ENCODE assay signal across 25 cellular contexts in genomic region chr16:58656872-58657271, GRCh38.
"Had no signal": no experiment of that assay in that cellular context is flagged by ENCODE, and none has a peak within 500 bp of the region (broad histone marks: within the 10 kb centered on the region; RNA-seq: fewer than 3 reads in every experiment).

No MANE protein-coding gene starts in this region.

- H3K27ac Mint-ChIP-seq: immature natural killer cell; natural killer cell; nephron progenitor cell; neural progenitor cell; stimulated activated effector memory CD8-positive, alpha-beta T cell treated with anti-CD3 and anti-CD28 coated beads, Interleukin-12 subunit alpha, Interleukin-12 subunit beta, amount 100 ng/mL, for 72 hours; stimulated activated naive CD8-positive, alpha-beta T cell treated with anti-CD3 and anti-CD28 coated beads, Interleukin-15, Interleukin-2, amounts not matched to agents 100 ng/mL and 50 ng/mL, for 24 hours had no signal

- H3K4me1 Mint-ChIP-seq: immature natural killer cell; naive B cell; natural killer cell; stimulated activated effector memory CD8-positive, alpha-beta T cell treated with anti-CD3 and anti-CD28 coated beads, Interleukin-12 subunit alpha, Interleukin-12 subunit beta, amount 100 ng/mL, for 72 hours had no signal

- ATAC-seq: natural killer cell; sciatic nerve; stimulated activated effector memory CD8-positive, alpha-beta T cell treated with anti-CD3 and anti-CD28 coated beads, Interleukin-12 subunit alpha, Interleukin-12 subunit beta, amount 100 ng/mL, for 72 hours had no signal

- H3K27ac ChIP-seq: left ventricle myocardium inferior, neural progenitor cell, neutrophil, parathyroid adenoma, right atrium auricular region, skin epidermis, spleen, suprapubic skin, thoracic aorta, tibial artery, uterus had no signal

- H3K36me3 Mint-ChIP-seq: immature natural killer cell; naive B cell; natural killer cell; neural progenitor cell; stimulated activated effector memory CD8-positive, alpha-beta T cell treated with anti-CD3 and anti-CD28 coated beads, Interleukin-12 subunit alpha, Interleukin-12 subunit beta, amount 100 ng/mL, for 72 hours had no signal

- H3K4me3 ChIP-seq: left ventricle myocardium inferior, neural progenitor cell, right atrium auricular region, skin epidermis, spleen, suprapubic skin, thoracic aorta, tibial artery, uterus had no signal

- H3K4me3 Mint-ChIP-seq: immature natural killer cell; naive B cell; natural killer cell; nephron progenitor cell; neural progenitor cell; stimulated activated effector memory CD8-positive, alpha-beta T cell treated with anti-CD3 and anti-CD28 coated beads, Interleukin-12 subunit alpha, Interleukin-12 subunit beta, amount 100 ng/mL, for 72 hours; stimulated activated naive CD8-positive, alpha-beta T cell treated with anti-CD3 and anti-CD28 coated beads, Interleukin-15, Interleukin-2, amounts not matched to agents 100 ng/mL and 50 ng/mL, for 24 hours had no signal

- H3K9me3 Mint-ChIP-seq: immature natural killer cell; naive B cell; natural killer cell; nephron progenitor cell; neural progenitor cell; stimulated activated effector memory CD8-positive, alpha-beta T cell treated with anti-CD3 and anti-CD28 coated beads, Interleukin-12 subunit alpha, Interleukin-12 subunit beta, amount 100 ng/mL, for 72 hours; stimulated activated naive CD8-positive, alpha-beta T cell treated with anti-CD3 and anti-CD28 coated beads, Interleukin-15, Interleukin-2, amounts not matched to agents 100 ng/mL and 50 ng/mL, for 24 hours had no signal

- H3K4me1 ChIP-seq: right atrium auricular region, spleen, suprapubic skin, tibial artery, uterus had no signal

- H3K36me3 ChIP-seq: left ventricle myocardium inferior, neural progenitor cell, neutrophil, right atrium auricular region, spleen, suprapubic skin, thoracic aorta, tibial artery, uterus had no signal

- H3K27me3 ChIP-seq: neural progenitor cell, right atrium auricular region, spleen, suprapubic skin, tibial artery, uterus had no signal

- H3K9me3 ChIP-seq: left ventricle myocardium inferior, neutrophil, right atrium auricular region, spleen, suprapubic skin, thoracic aorta, tibial artery, uterus had no signal

- DNase-seq: hypothalamus; immature natural killer cell; kidney; left ventricle myocardium inferior; mesenchymal stem cell; naive B cell; natural killer cell; nephron progenitor cell; occipital lobe; spleen; stimulated activated CD4-positive, alpha-beta T cell treated with anti-CD3 and anti-CD28 coated beads, Interleukin-4, amount 100 ng/mL, for 24 hours; stimulated activated naive CD4-positive, alpha-beta T cell; tibial artery; trophoblast cell; uterus had no signal
